ENCODE assay signal across 28 cellular contexts in genomic region chr7:22354462-22354861, GRCh38.
"Had no signal": no experiment of that assay in that cellular context is flagged by ENCODE, and none has a peak within 500 bp of the region (broad histone marks: within the 10 kb centered on the region; RNA-seq: fewer than 3 reads in every experiment).

No MANE protein-coding gene starts in this region.

- H3K27me3 ChIP-seq: vagina had no signal

- H3K27ac Mint-ChIP-seq: activated naive CD4-positive, alpha-beta T cell treated with anti-CD3 and anti-CD28 coated beads, Interleukin-2, amount 50 U/mL, for 24 hours; activated naive CD8-positive, alpha-beta T cell treated with anti-CD3 and anti-CD28 coated beads, Interleukin-2, amount 50 U/mL, for 24 hours; activated T-cell treated with anti-CD3 and anti-CD28 coated beads, Interleukin-2, amount 50 U/mL, for 24 hours; nephron progenitor cell; stimulated activated memory B cell treated with anti-CD40 and anti-IgM and Interleukin-4, amounts not matched to agents 10 μg/mL and 1 μg/mL and 100 μg/mL, for 72 hours; stimulated activated naive CD8-positive, alpha-beta T cell treated with anti-CD3 and anti-CD28 coated beads, Interleukin-15, amount 100 ng/mL, for 72 hours; T-helper 1 cell treated with Interleukin-12 subunit alpha and Interleukin-12 subunit beta and Interleukin-4 antibody, amounts not matched to agents 30 μg/mL and 1 μg/mL, for 36 hours had no signal

- H3K36me3 Mint-ChIP-seq: stimulated activated memory B cell treated with anti-CD40 and anti-IgM and Interleukin-4, amounts not matched to agents 10 μg/mL and 1 μg/mL and 100 μg/mL, for 72 hours had no signal

- H3K27ac ChIP-seq: epithelial cell of prostate, left ventricle myocardium inferior, neutrophil, skin epidermis, vagina had no signal

- ATAC-seq: activated naive CD8-positive, alpha-beta T cell treated with anti-CD3 and anti-CD28 coated beads, Interleukin-2, amount 50 U/mL, for 24 hours; mucosa of descending colon; sciatic nerve; stimulated activated memory B cell treated with anti-CD40 and anti-IgM and Interleukin-4, amounts not matched to agents 10 μg/mL and 1 μg/mL and 100 μg/mL, for 72 hours; stimulated activated naive CD8-positive, alpha-beta T cell treated with anti-CD3 and anti-CD28 coated beads, Interleukin-15, amount 100 ng/mL, for 72 hours had no signal

- H3K9me3 ChIP-seq: mucosa of descending colon, neutrophil, upper lobe of left lung, vagina had no signal

- H3K9me3 Mint-ChIP-seq: T-helper 1 cell treated with Interleukin-12 subunit alpha and Interleukin-12 subunit beta and Interleukin-4 antibody, amounts not matched to agents 30 μg/mL and 1 μg/mL, for 36 hours had no signal

- H3K4me3 Mint-ChIP-seq: activated naive CD4-positive, alpha-beta T cell treated with anti-CD3 and anti-CD28 coated beads, Interleukin-2, amount 50 U/mL, for 24 hours; activated naive CD8-positive, alpha-beta T cell treated with anti-CD3 and anti-CD28 coated beads, Interleukin-2, amount 50 U/mL, for 24 hours; activated T-cell treated with anti-CD3 and anti-CD28 coated beads, Interleukin-2, amount 50 U/mL, for 24 hours; stimulated activated memory B cell treated with anti-CD40 and anti-IgM and Interleukin-4, amounts not matched to agents 10 μg/mL and 1 μg/mL and 100 μg/mL, for 72 hours; stimulated activated naive CD8-positive, alpha-beta T cell treated with anti-CD3 and anti-CD28 coated beads, Interleukin-15, amount 100 ng/mL, for 72 hours; T-helper 1 cell treated with Interleukin-12 subunit alpha and Interleukin-12 subunit beta and Interleukin-4 antibody, amounts not matched to agents 30 μg/mL and 1 μg/mL, for 36 hours had no signal

- H3K4me3 ChIP-seq: left ventricle myocardium inferior, lung, mucosa of descending colon, vagina had no signal

- DNase-seq: activated CD4-positive, alpha-beta T cell treated with anti-CD3 and anti-CD28 coated beads for 4 hours; activated CD4-positive, alpha-beta T cell treated with anti-CD3 and anti-CD28 coated beads, Interleukin-2, amount 50 U/mL, for 48 hours; activated CD8-positive, alpha-beta memory T cell treated with anti-CD3 and anti-CD28 coated beads, Interleukin-2, amount 50 U/mL, for 4 hours; activated gamma-delta T cell treated with Interleukin-2 at 50 U/mL for 16 hours; activated naive CD8-positive, alpha-beta T cell treated with anti-CD3 and anti-CD28 coated beads, Interleukin-2, amount 50 U/mL, for 24 hours; activated T-cell treated with anti-CD3 and anti-CD28 coated beads, Interleukin-2, amount 50 U/mL, for 24 hours; amygdala; caudate nucleus; cortex of kidney; left ventricle myocardium inferior; mesendoderm; mucosa of descending colon; nephron progenitor cell; stimulated activated CD4-positive, alpha-beta T cell treated with anti-CD3 and anti-CD28 coated beads, Interleukin-4, amount 100 ng/mL, for 4 hours; stimulated activated CD8-positive, alpha-beta memory T cell treated with anti-CD3 and anti-CD28 coated beads, Interleukin-4, amount 100 ng/mL, for 48 hours; stimulated activated naive CD8-positive, alpha-beta T cell treated with anti-CD3 and anti-CD28 coated beads, Interleukin-15, amount 100 ng/mL, for 72 hours; substantia nigra; T-helper 9 cell; upper lobe of left lung had no signal

- H3K36me3 ChIP-seq: left ventricle myocardium inferior, neutrophil, upper lobe of left lung, vagina had no signal
